In genomic region chr4:145097821-145098674, GRCh38 we compare ENCODE assay signal across 7 cellular contexts. TPM values are rescaled to one million over a fixed set of nuclear protein-coding genes. Genes with fewer than 3 reads are reported as not detected.
DNase-seq lines count a peak whose midpoint lies in the region; ATAC-seq and TF ChIP-seq lines count a peak whose summit lies in the region.

Gene ABCE1 (plus strand): TSS chr4:145098311. CDS start chr4:145104413, 6,102 bp downstream.
A gene with protein sequence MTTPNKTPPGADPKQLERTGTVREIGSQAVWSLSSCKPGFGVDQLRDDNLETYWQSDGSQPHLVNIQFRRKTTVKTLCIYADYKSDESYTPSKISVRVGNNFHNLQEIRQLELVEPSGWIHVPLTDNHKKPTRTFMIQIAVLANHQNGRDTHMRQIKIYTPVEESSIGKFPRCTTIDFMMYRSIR (minus strand): TSS chr4:145098196. CDS start chr4:145096099, 2,097 bp downstream.

- no peaks in the 10 kb centered on the region for H3K27me3 ChIP-seq in hepatocyte

- peak within 1 kb of the TSS; percentile 66 for H3K4me3 ChIP-seq in hepatocyte

- peaks cover 12% of the 10 kb centered on the region for H3K9me3 ChIP-seq in hepatocyte (ENCODE audit: low read depth)

- peak; percentile 46 for TF ChIP-seq CTCF in hepatocyte (IDR thresholded peaks at IDR 0.05; ENCODE audit: poor library complexity)

- 1% methylated on average over 63 of the region's 67 CpGs for WGBS in hepatocyte (ENCODE audit: low lambda C conversion rate, missing lambda C conversion rate)

- ATAC-seq in GM18511 (IDR thresholded peaks at IDR 0.05; ENCODE audit: unreplicated experiment) (peak; percentile 82), HG03039 (IDR thresholded peaks at IDR 0.05; ENCODE audit: unreplicated experiment) (peak; percentile 83)

- H3K79me2 ChIP-seq in hepatocyte = peaks cover 90% of the 10 kb centered on the region

- H3K9me2 ChIP-seq in hepatocyte (replicated peaks; ENCODE audit: insufficient read depth) = no peaks in the 10 kb centered on the region

- H3K27ac ChIP-seq in hepatocyte = peak within 1 kb of the TSS; percentile 97

- DNase-seq in NCI-H2081 (lab: John Stamatoyannopoulos, UW) (peak; percentile 89 to 96), T1000 (lab: John Stamatoyannopoulos, UW) (peak; percentile 85), astrocyte of the hippocampus (ENCODE audit: low read depth, low spot score) (peak; percentile 99), hepatocyte (ENCODE audit: low spot score) (peak; percentile 100), retina (peak; percentile 96)

- H3K4me1 ChIP-seq in hepatocyte (ENCODE audit: insufficient read depth) = peaks cover 21% of the 10 kb centered on the region

- H2AFZ ChIP-seq in hepatocyte = peak within 1 kb of the TSS; percentile 82

- peaks cover 14% of the 10 kb centered on the region for H4K20me1 ChIP-seq in hepatocyte (ENCODE audit: insufficient read depth, poor library complexity, severe bottlenecking)

- no peaks in the 10 kb centered on the region for H3K36me3 ChIP-seq in hepatocyte (replicated peaks; ENCODE audit: insufficient read depth, low read depth)

- peak within 1 kb of the TSS; percentile 92 for H3K4me2 ChIP-seq in hepatocyte

RNA-seq across cellular contexts. Expression of gene ABCE1, which starts in this region (rescaled TPM):
- 68.8 and 82.4 TPM in 2 replicates for total RNA-seq in hepatocyte
- 24.3 and 27.1 TPM in 2 replicates for polyA plus RNA-seq in hepatocyte

RNA-seq across cellular contexts. Expression of the second gene that starts in this region (rescaled TPM):
- total RNA-seq in hepatocyte = 31.0 and 38.6 TPM in 2 replicates
- 20.5 and 27.2 TPM in 2 replicates for polyA plus RNA-seq in hepatocyte

Comparison
In these comparisons a context has a peak if more than half of its experiments do, and no peak if none do; other contexts are left out.
1. Peak in every context shown above with its lines: DNase-seq, ATAC-seq, H3K4me3 ChIP-seq and H3K27ac ChIP-seq.